Comparison of ENCODE assay signal across 8 cellular contexts in the genomic region with DNA sequence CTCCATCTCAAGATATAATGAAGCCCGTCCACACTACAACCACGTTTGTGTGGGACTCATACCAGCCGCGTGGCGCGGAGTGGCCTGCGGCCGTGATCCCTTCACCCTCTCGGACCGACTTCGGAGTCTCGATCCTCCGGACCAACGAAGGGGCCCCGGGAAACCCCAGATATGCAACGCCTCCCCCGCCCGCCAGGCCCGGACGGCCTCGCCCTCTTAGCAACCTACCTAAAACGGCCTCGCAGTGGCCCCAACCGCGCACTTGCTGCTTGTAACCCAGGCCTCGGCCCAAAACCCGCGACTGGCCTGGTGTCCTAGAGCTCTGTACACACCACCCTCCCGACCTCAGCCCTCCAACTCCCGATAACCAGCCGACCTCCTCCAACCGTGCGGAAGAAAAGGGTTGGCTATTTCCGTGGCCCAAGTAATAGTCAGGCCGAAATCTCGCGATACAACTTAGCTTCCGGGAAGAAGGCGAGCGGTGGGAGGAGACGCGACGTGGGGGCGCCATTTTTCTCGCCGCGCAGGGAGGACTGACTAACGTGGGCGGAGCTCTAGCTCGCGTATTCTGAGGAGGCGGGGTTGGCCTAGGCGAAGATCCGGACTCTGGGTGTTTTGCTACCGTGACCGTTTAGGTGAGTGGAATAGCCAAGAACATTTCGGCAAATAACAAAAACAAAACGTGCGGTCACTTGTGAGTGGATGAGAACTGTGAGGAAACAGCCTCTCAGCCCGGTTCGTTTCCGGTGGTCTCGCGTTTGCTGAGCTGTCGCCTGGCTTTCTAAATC. TPM values are rescaled to one million over a fixed set of nuclear protein-coding genes. Genes with fewer than 3 reads are reported as not detected.
A peak's percentile ranks its signal among the peaks of the same experiment; 100 is the strongest.
DNase-seq lines count a peak whose midpoint lies in the region; ATAC-seq and TF ChIP-seq lines count a peak whose summit lies in the region.

A gene (plus strand): TSS at position 579 of the 788 bp plus-strand sequence. CDS start 5,722 bp downstream, outside the sequence.
A gene with protein sequence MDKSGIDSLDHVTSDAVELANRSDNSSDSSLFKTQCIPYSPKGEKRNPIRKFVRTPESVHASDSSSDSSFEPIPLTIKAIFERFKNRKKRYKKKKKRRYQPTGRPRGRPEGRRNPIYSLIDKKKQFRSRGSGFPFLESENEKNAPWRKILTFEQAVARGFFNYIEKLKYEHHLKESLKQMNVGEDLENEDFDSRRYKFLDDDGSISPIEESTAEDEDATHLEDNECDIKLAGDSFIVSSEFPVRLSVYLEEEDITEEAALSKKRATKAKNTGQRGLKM (minus strand): TSS at position 402 of the 788 bp plus-strand sequence. CDS start 2,191 bp downstream, outside the sequence.

- POLR2A ChIA-PET in IMR-90 (lab: Charles Lee; ENCODE audit: unreplicated experiment): interaction anchor here (0.6 to 1.7 kb wide), 6 partner anchors 9 to 988 kb away, joined by 3 to 25 read pairs (median 4); a partner anchor contains a TSS

- peak within 1 kb of the TSS; percentile 95 for H4K91ac ChIP-seq in IMR-90 (ENCODE audit: insufficient read depth, low read depth, low read length)

- peak within 1 kb of the TSS; percentile 94 for H3K27ac ChIP-seq in IMR-90 (ENCODE audit: insufficient read depth, low read length)

- H2AK5ac ChIP-seq in IMR-90 (ENCODE audit: low read depth, low read length): peak within 1 kb of the TSS; percentile 95

- TF ChIP-seq CTCF in IMR-90 (conservative IDR thresholded peaks at IDR 0.05; ENCODE audit: low read depth, low read length) (no peak), epithelial cell of esophagus (IDR thresholded peaks at IDR 0.05; ENCODE audit: insufficient read depth, low read depth, low read length, missing control alignments) (no peak), mucosa of descending colon (IDR thresholded peaks at IDR 0.05) (no peak)

- CTCF ChIA-PET in IMR-90 (lab: Yijun Ruan, JAX): interaction anchor here (0.9 kb wide), 2 partner anchors 9 to 14 kb away, joined by 3 read pairs; no protein-coding TSS in a partner anchor

- DNase-seq in DMS 273 treated with DMSO at 0.1 percent for 48 hours (lab: John Stamatoyannopoulos, UW) (peak; percentile 88), IMR-90 (peak; percentile 97), OCI-M1 (lab: John Stamatoyannopoulos, UW) (peak; percentile 99), activated T-cell treated with anti-CD3 and anti-CD28 coated beads for 24 hours (ENCODE audit: low read depth) (peak; percentile 95), epithelial cell of esophagus (ENCODE audit: low read depth) (peak; percentile 98), mucosa of descending colon (peak; percentile 97 to 99 (median 98))
- DNase-seq in stimulated activated CD8-positive, alpha-beta memory T cell treated with anti-CD3 and anti-CD28 coated beads, Interleukin-4, amount 100 ng/mL, for 24 hours (ENCODE audit: low read depth): peak; percentile 88

- peak; percentile 99 for TF ChIP-seq POLR2A in IMR-90 (IDR thresholded peaks at IDR 0.05; ENCODE audit: low read depth, low read length)

- no peaks in the 10 kb centered on the region for H3K27me3 ChIP-seq in IMR-90 (ENCODE audit: control insufficient read depth, insufficient read depth, low read length)

- peak within 1 kb of the TSS; percentile 100 for H3K23ac ChIP-seq in IMR-90 (ENCODE audit: low read depth, low read length)

- peak within 1 kb of the TSS; percentile 85 for H3K18ac ChIP-seq in IMR-90 (ENCODE audit: low read depth, low read length)

- H2AFZ ChIP-seq in IMR-90 (replicated peaks; ENCODE audit: low read length, poor library complexity): peak within 1 kb of the TSS; percentile 99

- no peak for TF ChIP-seq RAD21 in IMR-90 (IDR thresholded peaks at IDR 0.05; ENCODE audit: low read length)

- 0 out of 2 replicates have a peak, but pooled peaks cover 2% of the 10 kb centered on the region for H3K9me1 ChIP-seq in IMR-90 (ENCODE audit: insufficient read depth, low read length)

- H3K4me1 ChIP-seq in IMR-90 (ENCODE audit: control insufficient read depth, insufficient read depth, low read length): no peaks in the 10 kb centered on the region
- H3K4me1 ChIP-seq in mucosa of descending colon (ENCODE audit: low read depth): peaks cover 34% of the 10 kb centered on the region

- H3K9me3 ChIP-seq in IMR-90 (ENCODE audit: control insufficient read depth, insufficient read depth, low read length): no peaks in the 10 kb centered on the region
- no peaks in the 10 kb centered on the region for H3K9me3 ChIP-seq in mucosa of descending colon

- H4K8ac ChIP-seq in IMR-90 (ENCODE audit: low read depth in 2 of 2, low read length in 2 of 2): peak within 1 kb of the TSS; percentile 86 to 97

- H3K79me1 ChIP-seq in IMR-90 (ENCODE audit: low read depth in 1 of 2, low read length in 2 of 2): peaks cover 7 to 28% of the 10 kb centered on the region in 2 experiments; a peak in 3 of 4 replicates

- peak within 1 kb of the TSS; percentile 70 for H3K4me3 ChIP-seq in IMR-90 (ENCODE audit: insufficient read depth, low read depth, low read length)
- H3K4me3 ChIP-seq in epithelial cell of esophagus (ENCODE audit: low read length): peak within 1 kb of the TSS; percentile 85
- H3K4me3 ChIP-seq in mucosa of descending colon: peak within 1 kb of the TSS; percentile 69

- BruUV-seq in IMR-90 (replicated peaks; lab: Mats Ljungman, UMichigan): no TSS peak

- H3K4ac ChIP-seq in IMR-90 (ENCODE audit: low read depth, low read length): peak within 1 kb of the TSS; percentile 97

- WGBS in IMR-90 (ENCODE audit: extremely low coverage in 2 of 2, insufficient read length in 1 of 2), 2 experiments: 0% methylated on average over 24 of the region's 65 CpGs; no CpG with 5 or more reads in 1 of the 2 experiments

- H2BK120ac ChIP-seq in IMR-90 (ENCODE audit: low read depth, low read length): peak within 1 kb of the TSS; percentile 91

- peak within 1 kb of the TSS; percentile 99 for H3K14ac ChIP-seq in IMR-90 (replicated peaks; ENCODE audit: low read depth, low read length)

- peak within 1 kb of the TSS; percentile 91 for H3K4me2 ChIP-seq in IMR-90 (ENCODE audit: low read depth, low read length)

- peak within 1 kb of the TSS; percentile 95 for H2AK9ac ChIP-seq in IMR-90 (replicated peaks; ENCODE audit: low read depth, low read length, poor library complexity)

- peak within 1 kb of the TSS; percentile 91 for H2BK5ac ChIP-seq in IMR-90 (ENCODE audit: low read depth, low read length, poor library complexity, severe bottlenecking)

- intact Hi-C loops in IMR-90 (cut with micrococcal nuclease): loop anchor here (1.0 to 2.0 kb wide), 2 partner anchors 43 to 764 kb away; a partner anchor contains a TSS
- intact Hi-C loops in mucosa of descending colon (cut with DNase I, micrococcal nuclease): no loop called here

- H3K56ac ChIP-seq in IMR-90 (ENCODE audit: extremely low read depth, insufficient read depth, low read length): peak within 1 kb of the TSS; percentile 97

- peaks cover 24% of the 10 kb centered on the region for H3K36me3 ChIP-seq in IMR-90 (ENCODE audit: control insufficient read depth, insufficient read depth, low read length)
- H3K36me3 ChIP-seq in mucosa of descending colon (ENCODE audit: low read depth): peaks cover 4% of the 10 kb centered on the region

- peak; percentile 91 for ATAC-seq in GM21528 (IDR thresholded peaks at IDR 0.05; ENCODE audit: low FRiP score, unreplicated experiment)
- ATAC-seq in IMR-90 (ENCODE audit: low read depth): peak; percentile 95
- ATAC-seq in mucosa of descending colon: peak; percentile 95

- peak within 1 kb of the TSS; percentile 71; the same call in 1 of the 2 replicates for H2BK20ac ChIP-seq in IMR-90 (ENCODE audit: low read depth, low read length)

- dilution Hi-C loops in IMR-90 (cut with HindIII; ENCODE audit: low sequenced_read_pairs, unreplicated experiment): no loop called here

- peak within 1 kb of the TSS; percentile 100 for H3K9ac ChIP-seq in IMR-90 (ENCODE audit: low read depth, low read length)

- in situ Hi-C loops in IMR-90 (cut with MboI; ENCODE audit: low sequenced_read_pairs): no loop called here

- peak within 1 kb of the TSS; percentile 85 for H4K5ac ChIP-seq in IMR-90 (ENCODE audit: low read depth, low read length)

- peaks cover 38% of the 10 kb centered on the region for H4K20me1 ChIP-seq in IMR-90 (ENCODE audit: insufficient read depth, low read length)

- peak within 1 kb of the TSS; percentile 87; the same call in 1 of the 3 replicates for H2BK15ac ChIP-seq in IMR-90 (ENCODE audit: low read depth, low read length)

TF ChIP-seq in IMR-90, 13 proteins besides CTCF, POLR2A, EP300 and RAD21:
- TF ChIP-seq CHD1 (IDR thresholded peaks at IDR 0.05; ENCODE audit: low read depth, low read length) (peak; percentile 94), MAFK (IDR thresholded peaks at IDR 0.05; ENCODE audit: low read depth, low read length) (no peak), NFE2L2 (IDR thresholded peaks at IDR 0.05; ENCODE audit: low read depth, low read length) (peak; percentile 10; the same call in 1 of the 2 replicates)

RNA-seq across cellular contexts. Expression of the first gene that starts in this region (rescaled TPM):
- total RNA-seq in IMR-90 (2012; rRNA removed) (16.0 and 21.4 TPM in 2 replicates), mucosa of descending colon (10 to 100 TPM; 42.8 to 96.0 (median 48.0) TPM)
- polyA plus RNA-seq in IMR-90 (2012; rRNA removed): 9.1 and 13.7 TPM in 2 replicates
- polyA plus RNA-seq in IMR-90 (2012; cell fraction: cytosol; rRNA removed): 1.7 and 3.9 TPM in 2 replicates
- 1.3 and 19.1 TPM in 2 replicates for polyA plus RNA-seq in IMR-90 (2012; cell fraction: nucleus; rRNA removed; ENCODE audit: low replicate concordance)

RNA-seq across cellular contexts. Expression of the second gene that starts in this region (rescaled TPM):
- total RNA-seq in IMR-90 (2012; rRNA removed) (56.8 and 147 TPM in 2 replicates), mucosa of descending colon (10 to 100 TPM; 64.7 to 85.2 (median 84.0) TPM)
- polyA plus RNA-seq in IMR-90 (2012; rRNA removed): 94.8 and 133 TPM in 2 replicates
- polyA plus RNA-seq in IMR-90 (2012; cell fraction: cytosol; rRNA removed): 3.9 and 11.3 TPM in 2 replicates
- polyA plus RNA-seq in IMR-90 (2012; cell fraction: nucleus; rRNA removed; ENCODE audit: low replicate concordance): 30.6 and 222 TPM in 2 replicates

Comparison
In these comparisons a context has a peak if more than half of its experiments do, and no peak if none do; other contexts are left out.
1. Peak in every context shown above with its lines: DNase-seq, ATAC-seq, H3K4me3 ChIP-seq and H3K27ac ChIP-seq.